In the genomic region with DNA sequence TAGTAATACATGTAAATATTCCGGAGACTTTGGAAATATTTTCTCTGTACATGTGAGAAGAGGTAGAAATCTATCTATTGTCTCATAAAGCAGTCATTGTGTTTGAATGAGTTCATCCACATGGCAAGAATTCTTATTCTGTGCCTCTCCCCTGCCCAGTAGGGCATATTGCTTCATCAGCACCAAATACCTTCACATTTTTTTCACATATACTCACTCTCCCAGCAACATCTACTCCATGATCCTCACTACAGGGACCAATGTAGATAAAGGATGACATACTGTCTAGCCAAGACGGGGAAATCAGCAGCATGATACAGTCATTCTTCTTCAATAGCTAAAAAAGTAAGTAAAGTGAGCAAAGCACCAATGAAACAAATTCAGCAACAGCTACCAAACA, we compare ENCODE assay signal across 17 cellular contexts. TPM values are rescaled to one million over a fixed set of nuclear protein-coding genes. Genes with fewer than 3 reads are reported as not detected.
A peak's percentile ranks its signal among the peaks of the same experiment; 100 is the strongest.
DNase-seq lines count a peak whose midpoint lies in the region; ATAC-seq and TF ChIP-seq lines count a peak whose summit lies in the region.
"Had no signal": no experiment of that assay in that cellular context is flagged by ENCODE, and none has a peak within 500 bp of the region (broad histone marks: within the 10 kb centered on the region; RNA-seq: fewer than 3 reads in every experiment).

No MANE protein-coding gene starts in this region.

- peaks cover 3% of the 10 kb centered on the region for H3K36me3 Mint-ChIP-seq in osteocyte (ENCODE audit: unreplicated experiment)
- H3K36me3 Mint-ChIP-seq: CD8-positive, alpha-beta T cell had no signal

- no peak overlapping the region for H3K4me3 ChIP-seq in PC-3 (ENCODE audit: low read length)
- H3K4me3 ChIP-seq in trophoblast cell (ENCODE audit: low read depth, low read length) = no peak overlapping the region
- H3K4me3 ChIP-seq in prostate gland = no peak overlapping the region
- H3K4me3 ChIP-seq in spleen = no peak overlapping the region
- H3K4me3 ChIP-seq: SJSA1 had no signal

- H4K8ac ChIP-seq in trophoblast cell (ENCODE audit: low read depth, low read length) = no peak overlapping the region

- no peak overlapping the region for H3K27ac Mint-ChIP-seq in osteocyte (ENCODE audit: unreplicated experiment)
- H3K27ac Mint-ChIP-seq: activated naive CD4-positive, alpha-beta T cell treated with anti-CD3 and anti-CD28 coated beads, Interleukin-2, amount 10 ng/mL, durations not matched to agents 7 days and 5 days; CD8-positive, alpha-beta T cell; nephron had no signal

- TF ChIP-seq CTCF in PC-3 (conservative IDR thresholded peaks at IDR 0.05; ENCODE audit: low read depth, low read length) (no peak), prostate gland (IDR thresholded peaks at IDR 0.05) (no peak), osteocyte (IDR thresholded peaks at IDR 0.05) (no peak), spleen (IDR thresholded peaks at IDR 0.05 in 8 of 11, conservative IDR thresholded peaks at IDR 0.05 in 3 of 11) (no peak)

- no peak overlapping the region for H3K18ac ChIP-seq in trophoblast cell (ENCODE audit: low read length)

- H2AK5ac ChIP-seq in trophoblast cell (ENCODE audit: low read length) = no peak overlapping the region

- ATAC-seq in PC-3 (no peak), esophagus mucosa (peak; percentile 20), left lobe of liver (no peak)
- ATAC-seq: CD8-positive, alpha-beta T cell; sciatic nerve had no signal

- H3K9ac ChIP-seq in PC-3 (ENCODE audit: low read length) (no peak overlapping the region), trophoblast cell (ENCODE audit: low read length) (no peak overlapping the region)

- H2BK5ac ChIP-seq in trophoblast cell (ENCODE audit: low read depth, low read length, poor library complexity) = no peak overlapping the region

- peaks cover 2% of the 10 kb centered on the region for H3K79me1 ChIP-seq in trophoblast cell (ENCODE audit: low read length)

- H4K12ac ChIP-seq in trophoblast cell (ENCODE audit: low read depth, low read length) = no peak overlapping the region

- H3K27me3 Mint-ChIP-seq in osteocyte (ENCODE audit: unreplicated experiment) = no peaks in the 10 kb centered on the region
- H3K27me3 Mint-ChIP-seq: activated naive CD4-positive, alpha-beta T cell treated with anti-CD3 and anti-CD28 coated beads, Interleukin-2, amount 10 ng/mL, durations not matched to agents 7 days and 5 days had no signal

- no peak for TF ChIP-seq POLR2A in prostate gland (IDR thresholded peaks at IDR 0.05)
- TF ChIP-seq POLR2A in spleen (IDR thresholded peaks at IDR 0.05) = no peak

- H3K36me3 ChIP-seq in PC-3 (ENCODE audit: low read depth, low read length) (no peaks in the 10 kb centered on the region), trophoblast cell (ENCODE audit: control insufficient read depth in 1 of 2, insufficient read depth in 2 of 2, low read length in 2 of 2) (no peaks in the 10 kb centered on the region), prostate gland (no peaks in the 10 kb centered on the region), spleen (no peaks in the 10 kb centered on the region)
- H3K36me3 ChIP-seq: SJSA1 had no signal

- no peaks in the 10 kb centered on the region for H3K27me3 ChIP-seq in PC-3 (ENCODE audit: low read length)
- no peaks in the 10 kb centered on the region for H3K27me3 ChIP-seq in trophoblast cell (ENCODE audit: insufficient read depth, low read length)
- no peaks in the 10 kb centered on the region for H3K27me3 ChIP-seq in prostate gland (replicated peaks; ENCODE audit: insufficient read depth)
- H3K27me3 ChIP-seq in spleen (replicated peaks in 1 of 7) = no peaks in the 10 kb centered on the region
- H3K27me3 ChIP-seq: SJSA1 had no signal

- no peaks in the 10 kb centered on the region for H3K9me2 ChIP-seq in PC-3 (replicated peaks; ENCODE audit: low read length)

- intact Hi-C loops in PC-3 (cut with micrococcal nuclease) = no loop called here
- intact Hi-C loops in prostate gland (cut with DNase I) = no loop called here
- intact Hi-C loops in spleen (cut with DNase I; ENCODE audit: low total_unique reads) = no loop called here

- DNase-seq in EL = peak; percentile 85
- peak; percentile 43 for DNase-seq in PC-3
- DNase-seq in trophoblast cell = peak; percentile 80 to 91
- no peak for DNase-seq in prostate gland (ENCODE audit: low spot score)
- DNase-seq in left lobe of liver (ENCODE audit: low spot score) = no peak
- no peak for DNase-seq in osteocyte (ENCODE audit: extremely low spot score, unreplicated experiment)
- no peak for DNase-seq in spleen
- DNase-seq: activated naive CD4-positive, alpha-beta T cell treated with anti-CD3 and anti-CD28 coated beads, Interleukin-2, amount 10 ng/mL, durations not matched to agents 7 days and 5 days; CD8-positive, alpha-beta T cell; KG1; NCI-H2081 had no signal

- no peak overlapping the region for H3K23ac ChIP-seq in trophoblast cell (ENCODE audit: low read length)

- no peak overlapping the region for H3K14ac ChIP-seq in trophoblast cell (ENCODE audit: low read length)

- H2BK12ac ChIP-seq in trophoblast cell (ENCODE audit: low read length) = no peak overlapping the region

- H3K27ac ChIP-seq in PC-3 (ENCODE audit: low read length) = no peak overlapping the region
- H3K27ac ChIP-seq in trophoblast cell (ENCODE audit: low read depth, low read length) = no peak overlapping the region
- no peak overlapping the region for H3K27ac ChIP-seq in prostate gland
- H3K27ac ChIP-seq in spleen = no peak overlapping the region
- H3K27ac ChIP-seq: SJSA1 had no signal

- WGBS in trophoblast cell (ENCODE audit: extremely low coverage, insufficient coverage, insufficient read length) = no CpG with 5 or more reads among the region's 2 CpGs
- WGBS in prostate gland = 81% methylated on average over 2 of the region's 2 CpGs
- 95 to 99% (median 97%) methylated on average over 2 of the region's 2 CpGs for WGBS in spleen, 5 donors

- H3K9me3 ChIP-seq in PC-3 (ENCODE audit: low read length) = no peaks in the 10 kb centered on the region; the same call in 1 of the 2 replicates
- no peaks in the 10 kb centered on the region for H3K9me3 ChIP-seq in trophoblast cell (ENCODE audit: insufficient read depth, low read depth, low read length)
- no peaks in the 10 kb centered on the region for H3K9me3 ChIP-seq in prostate gland
- no peaks in the 10 kb centered on the region for H3K9me3 ChIP-seq in spleen
- H3K9me3 ChIP-seq: SJSA1 had no signal

- peaks cover 15% of the 10 kb centered on the region for H3K9me3 Mint-ChIP-seq in osteocyte (ENCODE audit: unreplicated experiment)

- H2BK120ac ChIP-seq in trophoblast cell (ENCODE audit: insufficient read depth, low read length, poor library complexity) = no peak overlapping the region

- H3K4me3 Mint-ChIP-seq in osteocyte (ENCODE audit: unreplicated experiment) = no peak overlapping the region
- H3K4me3 Mint-ChIP-seq: activated naive CD4-positive, alpha-beta T cell treated with anti-CD3 and anti-CD28 coated beads, Interleukin-2, amount 10 ng/mL, durations not matched to agents 7 days and 5 days; CD8-positive, alpha-beta T cell; nephron had no signal

- H3K4me1 Mint-ChIP-seq in osteocyte (ENCODE audit: unreplicated experiment) = no peaks in the 10 kb centered on the region
- H3K4me1 Mint-ChIP-seq: nephron had no signal

- H3K79me2 ChIP-seq in PC-3 (ENCODE audit: low read length) = no peaks in the 10 kb centered on the region
- no peaks in the 10 kb centered on the region for H3K79me2 ChIP-seq in trophoblast cell (ENCODE audit: control insufficient read depth, insufficient read depth, low read length, poor library complexity)

- no peak overlapping the region for H2AFZ ChIP-seq in PC-3 (ENCODE audit: low read length)
- H2AFZ ChIP-seq in trophoblast cell (ENCODE audit: insufficient read depth, low read length, poor library complexity) = no peak overlapping the region

- CTCF ChIA-PET in PC-3 (lab: Charles Lee) = no interaction called here

- POLR2A ChIA-PET in PC-3 (lab: Charles Lee; ENCODE audit: unreplicated experiment) = interaction anchor here (0.6 kb wide), 1 partner anchor 638 kb away, joined by 3 read pairs; no protein-coding TSS in a partner anchor

- H4K20me1 ChIP-seq in PC-3 (ENCODE audit: low read length) = no peaks in the 10 kb centered on the region

- H4K91ac ChIP-seq in trophoblast cell (ENCODE audit: low read depth, low read length) = no peak overlapping the region

- no TSS peak for BruUV-seq in PC-3 (replicated peaks; lab: Mats Ljungman, UMichigan)

- H3K4me2 ChIP-seq in PC-3 (ENCODE audit: low read length) (no peak overlapping the region), trophoblast cell (ENCODE audit: low read length) (no peak overlapping the region)

- no peak overlapping the region for H3K4ac ChIP-seq in trophoblast cell (ENCODE audit: low read depth, low read length)

- H3F3A ChIP-seq in PC-3 (ENCODE audit: low read length, unreplicated experiment) = no peaks in the 10 kb centered on the region

- H3K4me1 ChIP-seq in PC-3 (ENCODE audit: insufficient read depth, low read length) (peaks cover 11% of the 10 kb centered on the region), trophoblast cell (ENCODE audit: control insufficient read depth in 1 of 2, insufficient read depth in 2 of 2, low read length in 2 of 2) (peaks cover 0 to 14% of the 10 kb centered on the region in 2 experiments), prostate gland (replicated peaks) (no peaks in the 10 kb centered on the region), spleen (no peaks in the 10 kb centered on the region)

RNA-seq across cellular contexts. Expression of gene TAS2R14, which starts 1.3 kb away (rescaled TPM):
- 1.6 and 1.8 TPM in 2 replicates for total RNA-seq in PC-3 (2014; rRNA removed)
- total RNA-seq in esophagus mucosa = 0.80 TPM
- polyA plus RNA-seq in trophoblast cell (2013) = 0.27 and 0.29 TPM in 2 replicates
- 1 to 10 TPM; 2.1 to 3.7 TPM for total RNA-seq in prostate gland
- 0.73 TPM for total RNA-seq in left lobe of liver
- total RNA-seq in osteocyte = 2.7 and 3.8 TPM in 2 replicates
- total RNA-seq in spleen = 10 to 100 TPM in 1 of 7 donors, 1 to 10 TPM in 6; 2.5 to 10.3 (median 5.9) TPM
- polyA plus RNA-seq in spleen = 1 to 10 TPM; 1.6 to 2.5 (median 1.6) TPM

RNA-seq across cellular contexts. Expression of gene PRH2, which starts 11.4 kb away (rescaled TPM):
- total RNA-seq in PC-3 (2014; rRNA removed) (not detected in 2 replicates), esophagus mucosa (not detected), prostate gland (1 to 10 TPM in 1 of 2 donors, not detected in 1; 1.8 TPM), left lobe of liver (not detected), osteocyte (not detected in 2 replicates), spleen (not detected)
- polyA plus RNA-seq in trophoblast cell (2013) = 0.10 TPM in 1 of 2 replicates, not detected in the other
- polyA plus RNA-seq in spleen = under 1 TPM in 2 of 3 donors, not detected in 1; 0.14 to 0.32 TPM
- total RNA-seq: CD8-positive, alpha-beta T cell; dermis microvascular lymphatic vessel endothelial cell; glomerular endothelial cell; sciatic nerve; SJSA1 had no signal

RNA-seq across cellular contexts. Expression of gene TAS2R13, which starts 31.0 kb away (rescaled TPM):
- total RNA-seq in PC-3 (2014; rRNA removed) (0.11 and 0.86 TPM in 2 replicates), esophagus mucosa (0.44 TPM), prostate gland (1 to 10 TPM; 1.1 to 1.4 TPM), left lobe of liver (0.35 TPM), osteocyte (1.2 and 2.4 TPM in 2 replicates), spleen (1 to 10 TPM; 2.1 to 8.7 (median 4.3) TPM)
- polyA plus RNA-seq in trophoblast cell (2013) = not detected in 2 replicates
- under 1 TPM in 1 of 3 donors, not detected in 2; 0.06 TPM for polyA plus RNA-seq in spleen

RNA-seq across cellular contexts. Expression of gene TAS2R50, which starts 46.3 kb away (rescaled TPM):
- total RNA-seq in PC-3 (2014; rRNA removed) (0.29 and 1.5 TPM in 2 replicates), esophagus mucosa (0.68 TPM), prostate gland (1 to 10 TPM in 1 of 2 donors, not detected in 1; 2.7 TPM), left lobe of liver (0.60 TPM), osteocyte (1.6 and 3.1 TPM in 2 replicates), spleen (1 to 10 TPM; 2.2 to 7.1 (median 4.4) TPM)
- 0.06 TPM in 1 of 2 replicates, not detected in the other for polyA plus RNA-seq in trophoblast cell (2013)
- polyA plus RNA-seq in spleen = under 1 TPM in 1 of 3 donors, not detected in 2; 0.10 TPM
- total RNA-seq: CD8-positive, alpha-beta T cell had no signal

RNA-seq across cellular contexts. Expression of gene PRH1, which starts 56.3 kb away (rescaled TPM):
- total RNA-seq in PC-3 (2014; rRNA removed) = 5.7 and 9.5 TPM in 2 replicates
- 7.5 TPM for total RNA-seq in esophagus mucosa
- 1.4 and 2.5 TPM in 2 replicates for polyA plus RNA-seq in trophoblast cell (2013)
- 10 to 100 TPM in 1 of 2 donors, 1 to 10 TPM in 1; 5.3 to 64.4 TPM for total RNA-seq in prostate gland
- 3.9 TPM for total RNA-seq in left lobe of liver
- total RNA-seq in osteocyte = 18.4 and 19.1 TPM in 2 replicates
- total RNA-seq in spleen = 10 to 100 TPM; 16.9 to 63.1 (median 37.0) TPM
- 1 to 10 TPM; 1.5 to 3.7 (median 2.7) TPM for polyA plus RNA-seq in spleen

Comparison
In these comparisons a context has a peak if more than half of its experiments do, and no peak if none do; other contexts are left out.
1. DNase-seq: peak in EL (single experiment), PC-3 (single experiment) and trophoblast cell (2 of 2); none in prostate gland (single experiment), left lobe of liver (single experiment), osteocyte (single experiment) and spleen (single experiment).